Comparison of ENCODE assay signal across 8 cellular contexts in genomic region chr1:247936965-247937734, GRCh38. TPM values are rescaled to one million over a fixed set of nuclear protein-coding genes. Genes with fewer than 3 reads are reported as not detected.
DNase-seq lines count a peak whose midpoint lies in the region; ATAC-seq and TF ChIP-seq lines count a peak whose summit lies in the region.
"Not testable (repeated sequence)": the region's sequence is repeated elsewhere in the genome, so short reads cannot be mapped to it uniquely, and the experiment has no call there.

No MANE protein-coding gene starts in this region.

- DNase-seq in CMK (ENCODE audit: low read depth) (peak; percentile 41), OCI-M1 (lab: John Stamatoyannopoulos, UW) (peak; percentile 98), activated T-cell treated with anti-CD3 and anti-CD28 coated beads for 24 hours (ENCODE audit: low read depth) (peak; percentile 88), endodermal cell (peak; percentile 93), mesendoderm (peak; percentile 92)
- DNase-seq in stimulated activated CD8-positive, alpha-beta memory T cell treated with anti-CD3 and anti-CD28 coated beads, Interleukin-12 subunit alpha, Interleukin-12 subunit beta, amount 100 ng/mL, for 4 hours (ENCODE audit: low read depth): peak; percentile 67

- TF ChIP-seq CTCF in endodermal cell (conservative IDR thresholded peaks at IDR 0.05): peak; percentile 89

- H3K4ac ChIP-seq in mesendoderm (ENCODE audit: low read depth, low read length): not testable (repeated sequence)

- WGBS in endodermal cell (ENCODE audit: insufficient coverage in 1 of 2, insufficient read length in 1 of 2), 2 experiments: 33 to 72% methylated on average over 14 to 44 of the region's 44 CpGs
- no CpG with 5 or more reads among the region's 44 CpGs for WGBS in mesendoderm (ENCODE audit: extremely low coverage, insufficient coverage, low lambda C conversion rate)

- H3K27me3 ChIP-seq in endodermal cell (ENCODE audit: control insufficient read depth, insufficient read depth, low read length, poor library complexity, severe bottlenecking); mesendoderm (ENCODE audit: insufficient read depth, low read length, poor library complexity): not testable (repeated sequence)

- H3K18ac ChIP-seq in mesendoderm (ENCODE audit: low read length): not testable (repeated sequence)

- H2AK5ac ChIP-seq in mesendoderm (ENCODE audit: low read length): not testable (repeated sequence)

- H3K79me1 ChIP-seq in mesendoderm (ENCODE audit: low read length): not testable (repeated sequence)

- not testable (repeated sequence) for H2BK15ac ChIP-seq in mesendoderm (replicated peaks; ENCODE audit: low read depth)

- H2BK5ac ChIP-seq in mesendoderm (ENCODE audit: low read length): not testable (repeated sequence)

- ATAC-seq in GM21360 (IDR thresholded peaks at IDR 0.05; ENCODE audit: unreplicated experiment): peak; percentile 100
- ATAC-seq in HG03457 (IDR thresholded peaks at IDR 0.05; ENCODE audit: unreplicated experiment): peak; percentile 100

- H2BK120ac ChIP-seq in mesendoderm (ENCODE audit: low read depth, low read length): not testable (repeated sequence)

- H3K4me1 ChIP-seq in endodermal cell (ENCODE audit: control insufficient read depth, insufficient read depth, low read length); mesendoderm (ENCODE audit: control insufficient read depth, low read depth, low read length): not testable (repeated sequence)

- not testable (repeated sequence) for H3K4me1 Mint-ChIP-seq in endodermal cell

- H4K8ac ChIP-seq in mesendoderm (ENCODE audit: low read depth, low read length): not testable (repeated sequence)

- peak overlapping the region; percentile 63 for H3K56ac ChIP-seq in mesendoderm (ENCODE audit: low read length)

- not testable (repeated sequence) for H3K36me3 Mint-ChIP-seq in endodermal cell (ENCODE audit: low read depth)

- H3K27me3 Mint-ChIP-seq in endodermal cell (ENCODE audit: insufficient read depth): not testable (repeated sequence)

- H3K4me3 ChIP-seq in endodermal cell (ENCODE audit: low read length): not testable (repeated sequence)
- peak overlapping the region; percentile 41 for H3K4me3 ChIP-seq in mesendoderm (ENCODE audit: low read length)

- not testable (repeated sequence) for H4K5ac ChIP-seq in mesendoderm (ENCODE audit: low read length)

- not testable (repeated sequence) for H3K27ac Mint-ChIP-seq in endodermal cell

- H3K36me3 ChIP-seq in endodermal cell (ENCODE audit: control insufficient read depth, insufficient read depth, low read length); mesendoderm (ENCODE audit: control insufficient read depth, insufficient read depth, low read length): not testable (repeated sequence)

- H3K9me3 Mint-ChIP-seq in endodermal cell: peaks cover 35% of the 10 kb centered on the region

- H3K4me3 Mint-ChIP-seq in endodermal cell: peak overlapping the region; percentile 55

- H3K23ac ChIP-seq in mesendoderm (ENCODE audit: low read length): not testable (repeated sequence)

- H3K27ac ChIP-seq in endodermal cell (ENCODE audit: low read depth, low read length); mesendoderm (ENCODE audit: low read depth, low read length): not testable (repeated sequence)

- H3K9me3 ChIP-seq in endodermal cell (ENCODE audit: control insufficient read depth, low read length): peaks cover 64% of the 10 kb centered on the region

- H3K9ac ChIP-seq in endodermal cell (ENCODE audit: extremely low read depth, low read length, poor library complexity, severe bottlenecking): not testable (repeated sequence)
- peak overlapping the region; percentile 41 for H3K9ac ChIP-seq in mesendoderm (ENCODE audit: low read length)

- not testable (repeated sequence) for H3K4me2 ChIP-seq in mesendoderm (ENCODE audit: low read length)

- not testable (repeated sequence) for H3K79me2 ChIP-seq in mesendoderm (ENCODE audit: control insufficient read depth, insufficient read depth, low read length)

RNA-seq across cellular contexts. Expression of gene OR2L8, which starts 11.5 kb away (rescaled TPM):
- total RNA-seq in endodermal cell: not detected
- polyA plus RNA-seq in endodermal cell (2013, experiment 1 of 2): not detected
- not detected for polyA plus RNA-seq in endodermal cell (2013, experiment 2 of 2)
- not detected for polyA plus RNA-seq in mesendoderm (2013, experiment 1 of 2)
- polyA plus RNA-seq in mesendoderm (2013, experiment 2 of 2): not detected

RNA-seq across cellular contexts. Expression of gene OR2AJ1, which starts 12.5 kb away (rescaled TPM):
- not detected for total RNA-seq in endodermal cell
- not detected for polyA plus RNA-seq in endodermal cell (2013, experiment 1 of 2)
- polyA plus RNA-seq in endodermal cell (2013, experiment 2 of 2): not detected
- polyA plus RNA-seq in mesendoderm (2013, experiment 1 of 2): not detected
- not detected for polyA plus RNA-seq in mesendoderm (2013, experiment 2 of 2)

RNA-seq across cellular contexts. Expression of gene OR2T8, which starts 17.1 kb away (rescaled TPM):
- not detected for total RNA-seq in endodermal cell
- polyA plus RNA-seq in endodermal cell (2013, experiment 1 of 2): not detected
- polyA plus RNA-seq in endodermal cell (2013, experiment 2 of 2): not detected
- not detected for polyA plus RNA-seq in mesendoderm (2013, experiment 1 of 2)
- polyA plus RNA-seq in mesendoderm (2013, experiment 2 of 2): not detected

RNA-seq across cellular contexts. Expression of gene OR2AK2, which starts 27.9 kb away (rescaled TPM):
- not detected for total RNA-seq in endodermal cell
- not detected for polyA plus RNA-seq in endodermal cell (2013, experiment 1 of 2)
- polyA plus RNA-seq in endodermal cell (2013, experiment 2 of 2): not detected
- not detected for polyA plus RNA-seq in mesendoderm (2013, experiment 1 of 2)
- not detected for polyA plus RNA-seq in mesendoderm (2013, experiment 2 of 2)

RNA-seq across cellular contexts. Expression of gene OR2W3, which starts 41.8 kb away (rescaled TPM):
- 1 to 10 TPM in 1 of 2 donors, under 1 TPM in 1; 0.29 to 1.6 TPM for total RNA-seq in endodermal cell
- polyA plus RNA-seq in endodermal cell (2013, experiment 1 of 2): not detected
- polyA plus RNA-seq in endodermal cell (2013, experiment 2 of 2): not detected
- polyA plus RNA-seq in mesendoderm (2013, experiment 1 of 2): 0.41 TPM
- 0.62 TPM for polyA plus RNA-seq in mesendoderm (2013, experiment 2 of 2)

Comparison
In these comparisons a context has a peak if more than half of its experiments do, and no peak if none do; other contexts are left out.
1. DNase-seq: peak in every context shown above with its lines; median percentile 98 in OCI-M1; 93 in endodermal cell; 92 in mesendoderm; 88 in activated T-cell treated with anti-CD3 and anti-CD28 coated beads for 24 hours; 67 in stimulated activated CD8-positive, alpha-beta memory T cell treated with anti-CD3 and anti-CD28 coated beads, Interleukin-12 subunit alpha, Interleukin-12 subunit beta, amount 100 ng/mL, for 4 hours; 41 in CMK.